ENCODE assay signal across 10 cellular contexts in the genomic region with DNA sequence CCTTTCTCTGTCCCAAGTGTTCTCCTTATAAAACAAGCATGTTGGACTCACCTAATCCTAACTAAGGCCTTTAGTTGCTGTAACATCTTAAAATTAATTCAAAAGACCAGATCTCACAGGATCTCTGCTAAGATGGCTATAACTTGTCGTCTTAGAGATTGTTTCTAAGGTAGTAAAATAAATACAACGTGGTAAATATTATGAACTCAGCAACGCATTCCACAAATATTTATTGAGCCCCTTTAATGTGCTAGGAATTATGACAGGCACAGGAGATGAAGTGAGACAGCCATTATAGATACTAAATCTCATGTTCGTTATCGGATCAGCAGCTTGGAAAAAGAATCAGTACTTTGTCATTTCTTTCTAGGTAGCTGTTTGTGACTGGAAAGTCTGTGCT. TPM values are rescaled to one million over a fixed set of nuclear protein-coding genes. Genes with fewer than 3 reads are reported as not detected.
DNase-seq lines count a peak whose midpoint lies in the region; ATAC-seq and FAIRE-seq lines count a peak whose summit lies in the region.
"Had no signal": no experiment of that assay in that cellular context is flagged by ENCODE, and none has a peak within 500 bp of the region (broad histone marks: within the 10 kb centered on the region; RNA-seq: fewer than 3 reads in every experiment).

No MANE protein-coding gene starts in this region.

- no peak for ATAC-seq in stimulated activated naive CD8-positive, alpha-beta T cell treated with anti-CD3 and anti-CD28 coated beads, Interleukin-15, Interleukin-2, amounts not matched to agents 100 U/mL and 50 U/mL, for 24 hours
- ATAC-seq in activated naive CD4-positive, alpha-beta T cell treated with anti-CD3 and anti-CD28 coated beads, Interleukin-2, amount 50 U/mL, for 72 hours, result peak in 1 of 2 donors; percentile 4
- ATAC-seq in GM18498 (IDR thresholded peaks at IDR 0.05; ENCODE audit: unreplicated experiment), result no peak
- ATAC-seq in HG03457 (IDR thresholded peaks at IDR 0.05; ENCODE audit: unreplicated experiment), result no peak

- peak overlapping the region; percentile 74 for H3K4me3 Mint-ChIP-seq in stimulated activated naive CD8-positive, alpha-beta T cell treated with anti-CD3 and anti-CD28 coated beads, Interleukin-15, Interleukin-2, amounts not matched to agents 100 ng/mL and 50 ng/mL, for 24 hours

- H3K36me3 Mint-ChIP-seq in stimulated activated naive CD8-positive, alpha-beta T cell treated with anti-CD3 and anti-CD28 coated beads, Interleukin-15, Interleukin-2, amounts not matched to agents 100 ng/mL and 50 ng/mL, for 24 hours (ENCODE audit: low read depth), result no peaks in the 10 kb centered on the region
- peaks cover 0 to 10% of the 10 kb centered on the region in 2 donors for H3K36me3 Mint-ChIP-seq in activated naive CD4-positive, alpha-beta T cell treated with anti-CD3 and anti-CD28 coated beads, Interleukin-2, amount 50 U/mL, for 72 hours

- no peak overlapping the region for H3K4me3 ChIP-seq in mucosa of stomach (ENCODE audit: low read length)

- no peaks in the 10 kb centered on the region for H3K27me3 ChIP-seq in mucosa of stomach (ENCODE audit: control insufficient read depth, insufficient read depth, low read length)

- H3K9me3 Mint-ChIP-seq in stimulated activated naive CD8-positive, alpha-beta T cell treated with anti-CD3 and anti-CD28 coated beads, Interleukin-15, Interleukin-2, amounts not matched to agents 100 ng/mL and 50 ng/mL, for 24 hours, result peaks cover 4% of the 10 kb centered on the region
- peaks cover 7 to 8% of the 10 kb centered on the region in 2 donors for H3K9me3 Mint-ChIP-seq in activated naive CD4-positive, alpha-beta T cell treated with anti-CD3 and anti-CD28 coated beads, Interleukin-2, amount 50 U/mL, for 72 hours

- no peak for DNase-seq in stimulated activated naive CD8-positive, alpha-beta T cell treated with anti-CD3 and anti-CD28 coated beads, Interleukin-15, Interleukin-2, amounts not matched to agents 100 U/mL and 50 U/mL, for 24 hours
- DNase-seq in activated naive CD4-positive, alpha-beta T cell treated with anti-CD3 and anti-CD28 coated beads, Interleukin-2, amount 50 U/mL, for 72 hours (ENCODE audit: low spot score in 2 of 2), result no peak
- no peak for DNase-seq in effector CD8-positive, alpha-beta T cell (lab: John Stamatoyannopoulos, UW)
- DNase-seq in frontal cortex (ENCODE audit: low spot score in 2 of 2), result no peak
- DNase-seq: activated CD4-positive, alpha-beta T cell treated with anti-CD3 and anti-CD28 coated beads for 4 hours; right cardiac atrium had no signal

- no peaks in the 10 kb centered on the region for H3K27me3 Mint-ChIP-seq in stimulated activated naive CD8-positive, alpha-beta T cell treated with anti-CD3 and anti-CD28 coated beads, Interleukin-15, Interleukin-2, amounts not matched to agents 100 ng/mL and 50 ng/mL, for 24 hours

- peak overlapping the region; percentile 81 for H3K27ac Mint-ChIP-seq in stimulated activated naive CD8-positive, alpha-beta T cell treated with anti-CD3 and anti-CD28 coated beads, Interleukin-15, Interleukin-2, amounts not matched to agents 100 ng/mL and 50 ng/mL, for 24 hours
- H3K27ac Mint-ChIP-seq in activated naive CD4-positive, alpha-beta T cell treated with anti-CD3 and anti-CD28 coated beads, Interleukin-2, amount 50 U/mL, for 72 hours, result peak overlapping the region; percentile 39 to 87

- H3K4me1 Mint-ChIP-seq in stimulated activated naive CD8-positive, alpha-beta T cell treated with anti-CD3 and anti-CD28 coated beads, Interleukin-15, Interleukin-2, amounts not matched to agents 100 ng/mL and 50 ng/mL, for 24 hours (ENCODE audit: low read depth), result peaks cover 78% of the 10 kb centered on the region

- FAIRE-seq in frontal cortex (lab: Jason Lieb, UNC), result no peak

- peak overlapping the region; percentile 0 for H3K9ac ChIP-seq in mucosa of stomach (ENCODE audit: low read length)

- H3K9me3 ChIP-seq in mucosa of stomach (ENCODE audit: control insufficient read depth, low read length), result no peaks in the 10 kb centered on the region

- no peaks in the 10 kb centered on the region for H3K36me3 ChIP-seq in mucosa of stomach (ENCODE audit: control insufficient read depth, insufficient read depth, low read length)

- peaks cover 40% of the 10 kb centered on the region for H3K4me1 ChIP-seq in mucosa of stomach (ENCODE audit: control insufficient read depth, insufficient read depth, low read length)

RNA-seq across cellular contexts. Expression of gene MCM3, which starts 20.8 kb away (rescaled TPM):
- 100 to 1,000 TPM; 239 to 276 TPM for total RNA-seq in activated naive CD4-positive, alpha-beta T cell treated with anti-CD3 and anti-CD28 coated beads, Interleukin-2, amount 50 U/mL, for 72 hours
- 11.0 TPM for total RNA-seq in frontal cortex

RNA-seq across cellular contexts. Expression of gene PAQR8, which starts 56.6 kb away (rescaled TPM):
- total RNA-seq in activated naive CD4-positive, alpha-beta T cell treated with anti-CD3 and anti-CD28 coated beads, Interleukin-2, amount 50 U/mL, for 72 hours, result 10 to 100 TPM in 1 of 2 donors, 1 to 10 TPM in 1; 8.0 to 11.4 TPM
- total RNA-seq in frontal cortex, result 12.6 TPM

Comparison
In these comparisons a context has a peak if more than half of its experiments do, and no peak if none do; other contexts are left out.
1. RNA of gene MCM3, which starts 20.8 kb away (total RNA-seq): 239 to 276 TPM in activated naive CD4-positive, alpha-beta T cell treated with anti-CD3 and anti-CD28 coated beads, Interleukin-2, amount 50 U/mL, for 72 hours; 11.0 TPM in frontal cortex (single experiment); every median in the first group is over 10 times any median in the second.